ENCODE assay signal across 8 cellular contexts in genomic region chr5:32444946-32445758, GRCh38. TPM values are rescaled to one million over a fixed set of nuclear protein-coding genes. Genes with fewer than 3 reads are reported as not detected.
A peak's percentile ranks its signal among the peaks of the same experiment; 100 is the strongest.
DNase-seq lines count a peak whose midpoint lies in the region; ATAC-seq, FAIRE-seq and TF ChIP-seq lines count a peak whose summit lies in the region.

No MANE protein-coding gene starts in this region.

- intact Hi-C loops in left cardiac atrium (cut with DNase I) = no loop called here
- intact Hi-C loops in tibial artery (cut with DNase I; ENCODE audit: low total_unique reads) = loop anchor here (5.0 kb wide), 1 partner anchor 142 kb away; the partner anchor contains the start of gene SUB1

- H3K27me3 ChIP-seq in cardiac muscle cell = no peaks in the 10 kb centered on the region
- H3K27me3 ChIP-seq in layer of hippocampus (ENCODE audit: control insufficient read depth, insufficient read depth, low read length) = no peaks in the 10 kb centered on the region
- H3K27me3 ChIP-seq in tibial artery = no peaks in the 10 kb centered on the region

- H3K27me3 Mint-ChIP-seq in activated naive CD8-positive, alpha-beta T cell treated with anti-CD3 and anti-CD28 coated beads for 36 hours = peaks cover 8% of the 10 kb centered on the region

- DNase-seq in cardiac muscle cell (ENCODE audit: low read depth in 1 of 2, low spot score in 1 of 2) (no peak), left cardiac atrium (no peak), tibial artery (no peak), GM12892 (ENCODE audit: insufficient read length) (no peak), NCI-H82 (lab: John Stamatoyannopoulos, UW) (no peak), SKM-1 treated with dmso at 0.1 percent for 144 hours (lab: John Stamatoyannopoulos, UW; ENCODE audit: unreplicated experiment) (no peak)
- no peak for DNase-seq in activated naive CD8-positive, alpha-beta T cell treated with anti-CD3 and anti-CD28 coated beads for 36 hours

- TF ChIP-seq CTCF in cardiac muscle cell (IDR thresholded peaks at IDR 0.05; ENCODE audit: low read depth, low read length) (no peak), tibial artery (IDR thresholded peaks at IDR 0.05) (no peak)

- H3K4me1 ChIP-seq in cardiac muscle cell (ENCODE audit: low read depth) (peaks cover 15% of the 10 kb centered on the region), tibial artery (peaks cover 0 to 36% (median 19%) of the 10 kb centered on the region in 4 donors)

- ATAC-seq in left cardiac atrium = no peak

- H3K27ac Mint-ChIP-seq in activated naive CD8-positive, alpha-beta T cell treated with anti-CD3 and anti-CD28 coated beads for 36 hours = peak overlapping the region; percentile 89

- H3K4me3 Mint-ChIP-seq in activated naive CD8-positive, alpha-beta T cell treated with anti-CD3 and anti-CD28 coated beads for 36 hours = peak overlapping the region; percentile 84

- H3K36me3 ChIP-seq in cardiac muscle cell = peaks cover 5% of the 10 kb centered on the region
- no peaks in the 10 kb centered on the region for H3K36me3 ChIP-seq in tibial artery

- peaks cover 2% of the 10 kb centered on the region for H3K9me3 Mint-ChIP-seq in activated naive CD8-positive, alpha-beta T cell treated with anti-CD3 and anti-CD28 coated beads for 36 hours

- FAIRE-seq in GM12892 (lab: Jason Lieb, UNC) = no peak

- H3K4me3 ChIP-seq in cardiac muscle cell (peak overlapping the region; percentile 91), tibial artery (peak overlapping the region; percentile 97 to 100)

- no peak for TF ChIP-seq POLR2A in GM12892 (IDR thresholded peaks at IDR 0.05; ENCODE audit: low read depth, low read length)

- no peak overlapping the region for H3K27ac ChIP-seq in cardiac muscle cell
- peak overlapping the region; percentile 74 for H3K27ac ChIP-seq in layer of hippocampus (ENCODE audit: low read depth, low read length)
- peak overlapping the region; percentile 98 to 99 for H3K27ac ChIP-seq in tibial artery

- no peaks in the 10 kb centered on the region for H3K9me3 ChIP-seq in cardiac muscle cell (ENCODE audit: low read depth)
- no peaks in the 10 kb centered on the region for H3K9me3 ChIP-seq in tibial artery

- H3K4me1 Mint-ChIP-seq in activated naive CD8-positive, alpha-beta T cell treated with anti-CD3 and anti-CD28 coated beads for 36 hours = peaks cover 28% of the 10 kb centered on the region

- H3K36me3 Mint-ChIP-seq in activated naive CD8-positive, alpha-beta T cell treated with anti-CD3 and anti-CD28 coated beads for 36 hours = peaks cover 23% of the 10 kb centered on the region

RNA-seq across cellular contexts. Expression of gene ZFR, which starts 0.6 kb away (rescaled TPM):
- total RNA-seq in cardiac muscle cell (56.4 and 75.6 TPM in 2 replicates), left cardiac atrium (10 to 100 TPM; 47.9 to 56.5 TPM)
- polyA plus RNA-seq in cardiac muscle cell = 66.5 and 105 TPM in 2 replicates
- total RNA-seq in activated naive CD8-positive, alpha-beta T cell treated with anti-CD3 and anti-CD28 coated beads for 36 hours = 10 to 100 TPM; 66.1 to 69.4 TPM
- polyA plus RNA-seq in GM12892 (2012; ENCODE audit: missing spikeins) = 32.0 TPM
